ENCODE assay signal across 8 cellular contexts in the genomic region with DNA sequence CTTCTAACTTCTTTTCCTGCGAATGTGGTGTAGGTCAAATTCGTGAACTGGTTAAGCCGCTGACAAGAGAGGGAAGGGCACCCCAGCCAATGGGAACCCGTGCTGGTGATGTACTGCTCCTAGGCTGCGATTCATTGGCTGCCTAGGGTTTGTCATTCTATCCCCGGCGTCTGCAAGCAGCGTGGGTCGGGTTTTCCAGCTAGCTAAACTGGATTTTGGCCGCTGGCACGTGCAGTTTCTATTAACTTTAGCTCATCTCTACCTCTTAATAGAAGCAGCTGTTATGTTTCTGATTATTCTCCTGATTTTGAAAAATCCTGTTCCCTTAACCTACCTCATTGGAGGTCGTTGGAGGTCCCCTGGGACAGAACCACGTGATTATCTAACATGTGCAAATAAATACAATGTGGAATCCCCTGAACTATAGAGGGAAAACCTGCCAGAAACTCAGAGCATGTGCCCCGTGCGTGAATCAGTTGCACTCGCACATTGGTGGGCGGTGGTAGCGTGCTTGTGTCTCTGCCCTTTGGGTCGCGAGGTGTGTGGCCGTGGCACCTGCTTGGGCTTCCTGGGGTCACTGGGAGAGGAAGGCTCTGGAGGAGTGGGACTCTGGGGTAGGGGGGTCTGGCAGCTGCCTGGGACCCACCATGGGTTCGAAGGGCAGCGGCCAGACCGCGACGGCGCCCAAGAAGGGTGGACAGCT. TPM values are rescaled to one million over a fixed set of nuclear protein-coding genes. Genes with fewer than 3 reads are reported as not detected.
DNase-seq lines count a peak whose midpoint lies in the region; ATAC-seq and TF ChIP-seq lines count a peak whose summit lies in the region.

No MANE protein-coding gene starts in this region.

- H3K79me1 ChIP-seq in trophoblast cell (ENCODE audit: low read length): peaks cover 12% of the 10 kb centered on the region

- H3K4me3 ChIP-seq in heart left ventricle (peak overlapping the region; percentile 65 to 94 (median 84)), trophoblast cell (ENCODE audit: low read depth, low read length) (peak overlapping the region; percentile 71), transverse colon (peak overlapping the region; percentile 57 to 97 (median 81))

- H3K79me2 ChIP-seq in trophoblast cell (ENCODE audit: control insufficient read depth, insufficient read depth, low read length, poor library complexity): peaks cover 8% of the 10 kb centered on the region

- TF ChIP-seq POLR2A in heart left ventricle (IDR thresholded peaks at IDR 0.05) (peak in 1 of 2 donors; percentile 25), transverse colon (IDR thresholded peaks at IDR 0.05) (peak; percentile 19)

- TF ChIP-seq CTCF in heart left ventricle (IDR thresholded peaks at IDR 0.05): no peak
- no peak for TF ChIP-seq CTCF in transverse colon (IDR thresholded peaks at IDR 0.05)

- DNase-seq in GM04503 (ENCODE audit: low read depth) (peak; percentile 75), NCI-H1092 (lab: John Stamatoyannopoulos, UW) (peak; percentile 92), SW480 (ENCODE audit: low spot score) (peak; percentile 93), heart left ventricle (peak; percentile 91 to 94 (median 93)), trophoblast cell (peak; percentile 96 to 97), transverse colon (peak; percentile 92)

- peak overlapping the region; percentile 87 for H3K14ac ChIP-seq in trophoblast cell (ENCODE audit: low read length)

- H2BK12ac ChIP-seq in trophoblast cell (ENCODE audit: low read length): no peak overlapping the region

- H3K36me3 ChIP-seq in heart left ventricle (no peaks in the 10 kb centered on the region), trophoblast cell (ENCODE audit: control insufficient read depth in 1 of 2, insufficient read depth in 2 of 2, low read length in 2 of 2) (no peaks in the 10 kb centered on the region), transverse colon (no peaks in the 10 kb centered on the region)

- H3K18ac ChIP-seq in trophoblast cell (ENCODE audit: low read length): peak overlapping the region; percentile 10

- H3K23ac ChIP-seq in trophoblast cell (ENCODE audit: low read length): no peak overlapping the region

- H3K27ac ChIP-seq in adipose tissue (ENCODE audit: low read depth, low read length): peak overlapping the region; percentile 99
- H3K27ac ChIP-seq in heart left ventricle: peak overlapping the region; percentile 93 to 100 (median 100)
- H3K27ac ChIP-seq in trophoblast cell (ENCODE audit: low read depth, low read length): peak overlapping the region; percentile 87
- H3K27ac ChIP-seq in transverse colon: peak overlapping the region; percentile 97 to 100 (median 98)

- in situ Hi-C loops in transverse colon (cut with MboI; ENCODE audit: low pct_ligation_motif_present in 1 of 4, low pct_unique_long_range_greater_than_20kb in 1 of 4, low sequenced_read_pairs in 3 of 4): no loop called here

- H2AK5ac ChIP-seq in trophoblast cell (ENCODE audit: low read length): peak overlapping the region; percentile 18

- peak overlapping the region; percentile 88 for H4K8ac ChIP-seq in trophoblast cell (ENCODE audit: low read depth, low read length)

- peak overlapping the region; percentile 88 for H3K9ac ChIP-seq in trophoblast cell (ENCODE audit: low read length)

- no peaks in the 10 kb centered on the region for H3K27me3 ChIP-seq in heart left ventricle
- no peaks in the 10 kb centered on the region for H3K27me3 ChIP-seq in trophoblast cell (ENCODE audit: insufficient read depth, low read length)
- no peaks in the 10 kb centered on the region for H3K27me3 ChIP-seq in transverse colon

- H4K91ac ChIP-seq in trophoblast cell (ENCODE audit: low read depth, low read length): peak overlapping the region; percentile 83

- intact Hi-C loops in heart left ventricle (cut with DNase I): loop anchor here in 5 of 10 donors (1.0 to 10.0 kb wide), 6 partner anchors 83 to 163 kb away; a partner anchor contains a TSS
- intact Hi-C loops in transverse colon (cut with DNase I; ENCODE audit: low total_unique reads): loop anchor here (1.0 to 2.0 kb wide), 2 partner anchors 26 to 157 kb away; a partner anchor contains a TSS

- peak overlapping the region; percentile 71 for H2BK5ac ChIP-seq in trophoblast cell (ENCODE audit: low read depth, low read length, poor library complexity)

- peak overlapping the region; percentile 75 for H2AFZ ChIP-seq in trophoblast cell (ENCODE audit: insufficient read depth, low read length, poor library complexity)

- H4K12ac ChIP-seq in trophoblast cell (ENCODE audit: low read depth, low read length): peak overlapping the region; percentile 43

- H3K9me3 ChIP-seq in heart left ventricle: no peaks in the 10 kb centered on the region
- H3K9me3 ChIP-seq in trophoblast cell (ENCODE audit: insufficient read depth, low read depth, low read length): no peaks in the 10 kb centered on the region
- H3K9me3 ChIP-seq in transverse colon: no peaks in the 10 kb centered on the region

- ATAC-seq in HG02610 (IDR thresholded peaks at IDR 0.05; ENCODE audit: unreplicated experiment): peak; percentile 65
- peak; percentile 88 to 94 (median 92) for ATAC-seq in heart left ventricle

- no peak for TF ChIP-seq EP300 in transverse colon (IDR thresholded peaks at IDR 0.05; ENCODE audit: low read depth)

- peak overlapping the region; percentile 53 for H3K4ac ChIP-seq in trophoblast cell (ENCODE audit: low read depth, low read length)

- WGBS in adipose tissue, 3 donors: 0% methylated on average over 27 of the region's 27 CpGs
- 0 to 1% (median 0%) methylated on average over 21 to 27 of the region's 27 CpGs for WGBS in heart left ventricle, 4 donors
- no CpG with 5 or more reads among the region's 27 CpGs for WGBS in trophoblast cell (ENCODE audit: extremely low coverage, insufficient coverage, insufficient read length)
- 0 to 1% methylated on average over 6 to 27 of the region's 27 CpGs for WGBS in transverse colon (ENCODE audit: low coverage in 1 of 2), 2 donors

- H2BK120ac ChIP-seq in trophoblast cell (ENCODE audit: insufficient read depth, low read length, poor library complexity): peak overlapping the region; percentile 69

- H3K4me1 ChIP-seq in heart left ventricle (peaks cover 2 to 47% (median 30%) of the 10 kb centered on the region in 12 donors), trophoblast cell (ENCODE audit: control insufficient read depth in 1 of 2, insufficient read depth in 2 of 2, low read length in 2 of 2) (peaks cover 0 to 4% of the 10 kb centered on the region in 2 experiments), transverse colon (peaks cover 13 to 37% (median 34%) of the 10 kb centered on the region in 4 donors)

- H3K4me2 ChIP-seq in trophoblast cell (ENCODE audit: low read length): peak overlapping the region; percentile 96

RNA-seq across cellular contexts. Expression of a gene that starts 0.9 kb away (rescaled TPM):
- 10 to 100 TPM; 12.7 to 27.4 (median 22.9) TPM for polyA plus RNA-seq in adipose tissue
- 100 to 1,000 TPM in 4 of 9 donors, 10 to 100 TPM in 5; 60.7 to 126 (median 95.1) TPM for total RNA-seq in heart left ventricle
- polyA plus RNA-seq in heart left ventricle: 10 to 100 TPM; 27.7 to 55.1 TPM
- polyA plus RNA-seq in trophoblast cell (2013): 26.0 and 27.2 TPM in 2 replicates
- total RNA-seq in transverse colon: 100 to 1,000 TPM in 2 of 4 donors, 10 to 100 TPM in 2; 64.0 to 146 (median 93.2) TPM

Comparison
In these comparisons a context has a peak if more than half of its experiments do, and no peak if none do; other contexts are left out.
1. Peak in every context shown above with its lines: DNase-seq, ATAC-seq, H3K4me3 ChIP-seq and H3K27ac ChIP-seq.